In genomic region chr22:20999350-21000214, GRCh38 we compare ENCODE assay signal across 3 cellular contexts.
TF ChIP-seq lines count a peak whose summit lies in the region.

No MANE protein-coding gene starts in this region.

TF ChIP-seq in SK-N-SH, 30 proteins besides CTCF, POLR2A, EP300 and RAD21:
- TF ChIP-seq POLR2AphosphoS5 (IDR thresholded peaks at IDR 0.05; ENCODE audit: low read depth, low read length) (peak; percentile 52; the same call in 1 of the 2 replicates), USF1 (IDR thresholded peaks at IDR 0.05; ENCODE audit: borderline replicate concordance, low read depth) (no peak)

TF ChIP-seq in SK-N-SH treated with all-trans-retinoic acid at 6 μM for 48 hours, 23 proteins besides CTCF, POLR2A, EP300 and RAD21:
- TF ChIP-seq CSRNP3 (CRISPR knock-in tag; IDR thresholded peaks at IDR 0.05): no peak
- no peak for TF ChIP-seq ZNF8 (CRISPR knock-in tag; IDR thresholded peaks at IDR 0.05)

TF ChIP-seq in K562, 482 proteins besides CTCF, POLR2A, EP300 and RAD21 (continues in another document):
- TF ChIP-seq FOXO4 (CRISPR knock-in tag; IDR thresholded peaks at IDR 0.05): 0 out of 2 replicates have a peak, but pooled peaks have one; percentile 6
- TF ChIP-seq NR4A1 (CRISPR knock-in tag; IDR thresholded peaks at IDR 0.05): peak; percentile 57; the same call in 1 of the 2 replicates
- TF ChIP-seq NR4A1 (tag; IDR thresholded peaks at IDR 0.05): no peak
- peak; percentile 77; the same call in 1 of the 2 replicates for TF ChIP-seq RREB1 (CRISPR knock-in tag; IDR thresholded peaks at IDR 0.05)
- 0 out of 2 replicates have a peak, but pooled peaks have one; percentile 34 for TF ChIP-seq HDAC6 (IDR thresholded peaks at IDR 0.05; ENCODE audit: low read depth, low read length)
- 0 out of 2 replicates have a peak, but pooled peaks have one; percentile 39 for TF ChIP-seq PHTF2 (CRISPR knock-in tag; IDR thresholded peaks at IDR 0.05)
- TF ChIP-seq ELK3 (CRISPR knock-in tag; IDR thresholded peaks at IDR 0.05): 0 out of 2 replicates have a peak, but pooled peaks have one; percentile 6
- TF ChIP-seq KLF13 (tag; IDR thresholded peaks at IDR 0.05; ENCODE audit: borderline replicate concordance, low read depth): 0 out of 2 replicates have a peak, but pooled peaks have one; percentile 39
- 0 out of 2 replicates have a peak, but pooled peaks have one; percentile 25 for TF ChIP-seq ZNF707 (CRISPR knock-in tag; conservative IDR thresholded peaks at IDR 0.05)
- TF ChIP-seq TFE3 (CRISPR knock-in tag; IDR thresholded peaks at IDR 0.05): no peak
- peak; percentile 55 for TF ChIP-seq SETDB1 (IDR thresholded peaks at IDR 0.05; ENCODE audit: low read length)
- TF ChIP-seq SIRT6 (IDR thresholded peaks at IDR 0.05; ENCODE audit: low read depth, low read length): peak; percentile 71
- TF ChIP-seq FOXP1 (CRISPR knock-in tag; IDR thresholded peaks at IDR 0.05): no peak
- TF ChIP-seq MTF1 (CRISPR knock-in tag; IDR thresholded peaks at IDR 0.05; ENCODE audit: borderline replicate concordance): 0 out of 2 replicates have a peak, but pooled peaks have one; percentile 4
- peak; percentile 5; the same call in 1 of the 2 replicates for TF ChIP-seq ZNF133 (CRISPR knock-in tag; IDR thresholded peaks at IDR 0.05)
- no peak for TF ChIP-seq ATF6 (CRISPR knock-in tag; IDR thresholded peaks at IDR 0.05)
- peak; percentile 39; the same call in 1 of the 2 replicates for TF ChIP-seq ZBTB17 (CRISPR knock-in tag; IDR thresholded peaks at IDR 0.05)
- no peak for TF ChIP-seq PCBP1 (IDR thresholded peaks at IDR 0.05; ENCODE audit: low read depth, low read length, poor library complexity, severe bottlenecking)
- TF ChIP-seq HDGF (IDR thresholded peaks at IDR 0.05): no peak
- TF ChIP-seq IRF9 (tag; IDR thresholded peaks at IDR 0.05): no peak
- no peak for TF ChIP-seq JUNB (CRISPR knock-in tag; conservative IDR thresholded peaks at IDR 0.05)
- 0 out of 2 replicates have a peak, but pooled peaks have one; percentile 0 for TF ChIP-seq THRB (CRISPR knock-in tag; conservative IDR thresholded peaks at IDR 0.05)
- no peak for TF ChIP-seq SMC3 (conservative IDR thresholded peaks at IDR 0.05; ENCODE audit: insufficient read depth, low read depth, low read length)
- TF ChIP-seq GTF2F1 (IDR thresholded peaks at IDR 0.05; ENCODE audit: low read depth, low read length): 0 out of 2 replicates have a peak, but pooled peaks have one; percentile 15
- peak; percentile 57; the same call in 1 of the 2 replicates for TF ChIP-seq NR2F6 (CRISPR knock-in tag; IDR thresholded peaks at IDR 0.05)
- no peak for TF ChIP-seq FOXP4 (CRISPR knock-in tag; IDR thresholded peaks at IDR 0.05; ENCODE audit: borderline replicate concordance)
- TF ChIP-seq MYC (IDR thresholded peaks at IDR 0.05; ENCODE audit: low read depth, low read length): 0 out of 2 replicates have a peak, but pooled peaks have one; percentile 7
- no peak; the same call in 1 of the 2 replicates for TF ChIP-seq MYC (CRISPR knock-in tag; IDR thresholded peaks at IDR 0.05; ENCODE audit: borderline replicate concordance, low read depth)
- no peak for TF ChIP-seq ZNF785 (CRISPR knock-in tag; IDR thresholded peaks at IDR 0.05)
- TF ChIP-seq ZNF583 (CRISPR knock-in tag; IDR thresholded peaks at IDR 0.05): 0 out of 2 replicates have a peak, but pooled peaks have one; percentile 20
- TF ChIP-seq ZFP1 (CRISPR knock-in tag; IDR thresholded peaks at IDR 0.05): 0 out of 2 replicates have a peak, but pooled peaks have one; percentile 6
- TF ChIP-seq KDM5B (IDR thresholded peaks at IDR 0.05; ENCODE audit: insufficient replicate concordance, low read depth, low read length): peak; percentile 41
- no peak for TF ChIP-seq SP2 (IDR thresholded peaks at IDR 0.05; ENCODE audit: extremely low read depth, low read depth, low read length, poor library complexity, severe bottlenecking)
- no peak for TF ChIP-seq FOXA3 (CRISPR knock-in tag; conservative IDR thresholded peaks at IDR 0.05 in 1 of 2, IDR thresholded peaks at IDR 0.05 in 1 of 2)
- TF ChIP-seq ZNF253 (CRISPR knock-in tag; conservative IDR thresholded peaks at IDR 0.05): peak; percentile 66; the same call in 1 of the 2 replicates
- TF ChIP-seq HIVEP1 (CRISPR knock-in tag; IDR thresholded peaks at IDR 0.05): 0 out of 2 replicates have a peak, but pooled peaks have one; percentile 19
- TF ChIP-seq TAF1 (IDR thresholded peaks at IDR 0.05; ENCODE audit: control insufficient read depth, extremely low read depth, insufficient read depth, low read length, severe bottlenecking): no peak
- TF ChIP-seq HMG20B (CRISPR knock-in tag; IDR thresholded peaks at IDR 0.05): no peak
- 0 out of 2 replicates have a peak, but pooled peaks have one; percentile 10 for TF ChIP-seq ZNF586 (CRISPR knock-in tag; conservative IDR thresholded peaks at IDR 0.05)
- TF ChIP-seq TBP (optimal IDR thresholded peaks at IDR 0.05; ENCODE audit: low read depth, low read length): no peak
- TF ChIP-seq ZBTB12 (CRISPR knock-in tag; IDR thresholded peaks at IDR 0.05): no peak
